In the genomic region with DNA sequence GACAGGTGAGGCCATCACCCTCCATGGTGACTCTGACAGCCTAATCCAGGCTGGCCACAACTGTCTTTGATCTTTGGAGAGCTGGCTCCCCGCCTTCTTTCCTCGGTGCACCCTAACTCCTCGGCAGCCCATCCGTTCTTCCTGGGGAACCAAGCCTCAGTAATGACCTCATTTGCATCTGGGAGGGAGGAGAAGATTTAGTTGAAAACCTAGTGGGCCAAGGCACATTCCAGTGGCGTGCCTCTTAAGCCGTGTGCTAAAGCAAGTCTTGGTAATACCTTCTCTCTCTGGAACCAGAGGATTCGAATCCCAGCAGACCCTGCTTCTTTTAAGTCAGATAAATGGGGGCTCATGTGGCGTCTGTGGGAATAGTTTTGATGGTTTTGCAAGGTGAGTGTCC, we compare ENCODE assay signal across 22 cellular contexts.
"Had no signal": no experiment of that assay in that cellular context is flagged by ENCODE, and none has a peak within 500 bp of the region (broad histone marks: within the 10 kb centered on the region; RNA-seq: fewer than 3 reads in every experiment).

No MANE protein-coding gene starts in this region.

- H3K4me1 Mint-ChIP-seq: naive thymus-derived CD8-positive, alpha-beta T cell had no signal

- H3K4me1 ChIP-seq: esophagus squamous epithelium, gastroesophageal sphincter, pancreas, tibial nerve, upper lobe of right lung, vagina had no signal

- H3K27me3 ChIP-seq: esophagus squamous epithelium, pancreas, upper lobe of right lung, vagina had no signal

- H3K36me3 ChIP-seq: esophagus squamous epithelium, gastroesophageal sphincter, pancreas, tibial nerve, upper lobe of right lung, vagina had no signal

- H3K27ac ChIP-seq: dorsolateral prefrontal cortex, esophagus squamous epithelium, gastroesophageal sphincter, pancreas, tibial nerve, upper lobe of right lung, vagina had no signal

- H3K4me3 Mint-ChIP-seq: naive thymus-derived CD8-positive, alpha-beta T cell had no signal

- H3K4me3 ChIP-seq: dorsolateral prefrontal cortex, esophagus squamous epithelium, gastroesophageal sphincter, mucosa of descending colon, pancreas, tibial nerve, upper lobe of right lung, vagina had no signal

- DNase-seq: cortex of kidney; dorsolateral prefrontal cortex; effector CD8-positive, alpha-beta T cell; esophagus squamous epithelium; foreskin fibroblast; kidney glomerular epithelial cell; mammary epithelial cell; mucosa of descending colon; naive thymus-derived CD8-positive, alpha-beta T cell; occipital lobe; pancreas; right cardiac atrium; small intestine; stimulated activated CD4-positive, alpha-beta T cell treated with anti-CD3 and anti-CD28 coated beads, Interleukin-12 subunit alpha, Interleukin-12 subunit beta, amount 100 ng/mL, for 4 hours; stimulated activated CD4-positive, alpha-beta T cell treated with anti-CD3 and anti-CD28 coated beads, Interleukin-2, amount 100 ng/mL, for 48 hours; stimulated activated naive CD8-positive, alpha-beta T cell treated with anti-CD3 and anti-CD28 coated beads, Interleukin-15, Interleukin-2, amounts not matched to agents 100 U/mL and 50 U/mL, for 24 hours; upper lobe of right lung had no signal

- H3K27ac Mint-ChIP-seq: naive thymus-derived CD8-positive, alpha-beta T cell; progenitor cell of endocrine pancreas had no signal

- H3K36me3 Mint-ChIP-seq: naive thymus-derived CD8-positive, alpha-beta T cell had no signal

- H3K9me3 ChIP-seq: esophagus squamous epithelium, gastroesophageal sphincter, mucosa of descending colon, pancreas, tibial nerve, upper lobe of right lung, vagina had no signal

- ATAC-seq: gastroesophageal sphincter; left lobe of liver; mucosa of descending colon; naive thymus-derived CD8-positive, alpha-beta T cell; pancreas; right cardiac atrium; stimulated activated naive CD8-positive, alpha-beta T cell treated with anti-CD3 and anti-CD28 coated beads, Interleukin-15, Interleukin-2, amounts not matched to agents 100 U/mL and 50 U/mL, for 24 hours; upper lobe of right lung had no signal
